Comparison of ENCODE assay signal across 19 cellular contexts in genomic region chr9:19994296-19994695, GRCh38.
A peak's percentile ranks its signal among the peaks of the same experiment; 100 is the strongest.
DNase-seq lines count a peak whose midpoint lies in the region; ATAC-seq and TF ChIP-seq lines count a peak whose summit lies in the region.
"Had no signal": no experiment of that assay in that cellular context is flagged by ENCODE, and none has a peak within 500 bp of the region (broad histone marks: within the 10 kb centered on the region; RNA-seq: fewer than 3 reads in every experiment).

No MANE protein-coding gene starts in this region.

- H3K36me3 ChIP-seq in MG63, result no peaks in the 10 kb centered on the region
- no peaks in the 10 kb centered on the region for H3K36me3 ChIP-seq in left lung
- no peaks in the 10 kb centered on the region for H3K36me3 ChIP-seq in CD4-positive, alpha-beta memory T cell (ENCODE audit: insufficient read depth, low read length)
- H3K36me3 ChIP-seq: gastroesophageal sphincter had no signal

- H3K4me1 Mint-ChIP-seq in CD4-positive, alpha-beta memory T cell, result peaks cover 5 to 14% (median 10%) of the 10 kb centered on the region in 4 donors

- H3K27me3 ChIP-seq in MG63 (no peaks in the 10 kb centered on the region), left lung (no peaks in the 10 kb centered on the region)
- no peaks in the 10 kb centered on the region for H3K27me3 ChIP-seq in CD4-positive, alpha-beta memory T cell (ENCODE audit: insufficient read depth, low read length)
- H3K27me3 ChIP-seq: gastroesophageal sphincter had no signal

- H3K27ac Mint-ChIP-seq in CD4-positive, alpha-beta memory T cell, result no peak overlapping the region
- H3K27ac Mint-ChIP-seq: dendritic cell treated with granulocyte-macrophage colony-stimulating factor and Interleukin-4, amounts not matched to agents 40 ng/mL and 50 ng/mL, for 4 days had no signal

- no peaks in the 10 kb centered on the region for H3K27me3 Mint-ChIP-seq in CD4-positive, alpha-beta memory T cell
- H3K27me3 Mint-ChIP-seq: dendritic cell treated with granulocyte-macrophage colony-stimulating factor and Interleukin-4, amounts not matched to agents 40 ng/mL and 50 ng/mL, for 4 days had no signal

- H3K27ac ChIP-seq in left lung, result no peak overlapping the region
- no peak overlapping the region for H3K27ac ChIP-seq in CD4-positive, alpha-beta memory T cell (ENCODE audit: low read depth, low read length)
- H3K27ac ChIP-seq: gastroesophageal sphincter, psoas muscle, VCaP had no signal

- TF ChIP-seq CTCF in left lung (IDR thresholded peaks at IDR 0.05), result no peak

- H3K4me1 ChIP-seq in left lung, result no peaks in the 10 kb centered on the region
- peaks cover 14% of the 10 kb centered on the region for H3K4me1 ChIP-seq in CD4-positive, alpha-beta memory T cell (ENCODE audit: insufficient read depth, low read length)
- H3K4me1 ChIP-seq: gastroesophageal sphincter, psoas muscle had no signal

- H3K4me3 ChIP-seq in MG63 (no peak overlapping the region), left lung (no peak overlapping the region)
- no peak overlapping the region for H3K4me3 ChIP-seq in CD4-positive, alpha-beta memory T cell (ENCODE audit: low read length in 2 of 2)
- H3K4me3 ChIP-seq: gastroesophageal sphincter, psoas muscle had no signal

- POLR2A ChIA-PET in CD4-positive, alpha-beta memory T cell (lab: Charles Lee; ENCODE audit: partially characterized antibody), result no interaction called here

- peak; percentile 91 for ATAC-seq in left lung
- no peak for ATAC-seq in HG02840 (IDR thresholded peaks at IDR 0.05; ENCODE audit: low FRiP score, unreplicated experiment)
- ATAC-seq: gastroesophageal sphincter had no signal

- intact Hi-C loops in left lung (cut with DNase I), result no loop called here
- intact Hi-C loops in CD4-positive, alpha-beta memory T cell (cut with micrococcal nuclease), result no loop called here

- peak; percentile 32 for DNase-seq in DMS79 treated with DMSO at 0.1 percent for 48 hours (lab: John Stamatoyannopoulos, UW)
- DNase-seq in MG63, result peak; percentile 67
- peak; percentile 23 for DNase-seq in amniotic epithelial cell (ENCODE audit: low read depth)
- DNase-seq in left lung, result no peak
- no peak for DNase-seq in putamen (ENCODE audit: low spot score)
- DNase-seq in amniotic stem cell (lab: John Stamatoyannopoulos, UW), result no peak
- DNase-seq in CD4-positive, alpha-beta memory T cell, result no peak
- DNase-seq: activated CD8-positive, alpha-beta memory T cell treated with anti-CD3 and anti-CD28 coated beads, Interleukin-2, amount 50 U/mL, for 4 hours; GOT3; islet precursor cell; MV-4-11; psoas muscle; SHP77 treated with DMSO at 0.1 percent for 48 hours; stimulated activated CD4-positive, alpha-beta T cell treated with anti-CD3 and anti-CD28 coated beads, Interleukin-2, amount 100 ng/mL, for 48 hours; stimulated activated naive CD4-positive, alpha-beta T cell had no signal

- H3K9me3 ChIP-seq in MG63 (no peaks in the 10 kb centered on the region), left lung (no peaks in the 10 kb centered on the region)
- no peaks in the 10 kb centered on the region for H3K9me3 ChIP-seq in CD4-positive, alpha-beta memory T cell (ENCODE audit: control insufficient read depth in 1 of 2, low read length in 2 of 2)
- H3K9me3 ChIP-seq: gastroesophageal sphincter, psoas muscle had no signal

- H3K36me3 Mint-ChIP-seq in CD4-positive, alpha-beta memory T cell, result peaks cover 3 to 7% of the 10 kb centered on the region in 2 donors

- CTCF ChIA-PET in CD4-positive, alpha-beta memory T cell (lab: Charles Lee; ENCODE audit: partially characterized antibody), result no interaction called here

- peaks cover 0 to 14% (median 6%) of the 10 kb centered on the region in 8 donors for H3K9me3 Mint-ChIP-seq in CD4-positive, alpha-beta memory T cell

- no peak overlapping the region for H3K4me3 Mint-ChIP-seq in CD4-positive, alpha-beta memory T cell
- H3K4me3 Mint-ChIP-seq: dendritic cell treated with granulocyte-macrophage colony-stimulating factor and Interleukin-4, amounts not matched to agents 40 ng/mL and 50 ng/mL, for 4 days had no signal

Comparison
In these comparisons a context has a peak if more than half of its experiments do, and no peak if none do; other contexts are left out.
1. DNase-seq: peak in DMS79 treated with DMSO at 0.1 percent for 48 hours (single experiment), MG63 (single experiment) and amniotic epithelial cell (single experiment); none in left lung (0 of 2), putamen (single experiment), amniotic stem cell (single experiment) and CD4-positive, alpha-beta memory T cell (0 of 5).